1 cellular context compared by ENCODE assay signal in the genomic region with DNA sequence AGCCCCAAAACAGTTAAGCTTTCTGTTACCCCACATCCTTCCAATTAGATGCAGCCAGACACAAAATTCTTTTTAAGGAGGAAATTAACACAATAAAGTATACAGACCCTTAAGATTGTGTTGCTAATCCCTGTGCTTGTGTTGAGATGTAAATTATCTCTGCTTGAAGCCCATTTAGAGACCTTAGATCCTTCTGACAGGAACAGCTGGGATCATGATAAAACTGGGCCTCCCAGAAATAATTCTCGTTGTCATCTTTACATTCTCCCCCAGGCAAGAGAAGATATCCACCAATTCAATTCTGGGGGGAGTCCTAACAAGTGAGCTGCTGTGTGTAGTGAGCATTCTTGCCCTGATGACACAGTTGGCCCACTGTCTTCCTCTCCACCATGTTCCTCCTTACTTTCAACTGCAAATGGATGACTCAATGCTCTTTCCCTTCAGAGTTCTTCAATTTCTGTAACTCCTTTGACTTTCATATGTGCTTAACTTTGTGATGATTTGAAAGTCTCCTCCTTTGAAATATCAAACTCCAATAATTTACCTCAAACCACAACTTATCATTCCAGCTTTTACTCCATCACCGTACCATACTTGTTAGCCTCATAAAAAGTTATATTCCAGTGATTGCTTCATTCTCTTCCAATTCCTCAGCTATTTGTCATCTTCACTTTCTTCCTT.
TF ChIP-seq lines count a peak whose summit lies in the region.

No MANE protein-coding gene starts in this region.

TF ChIP-seq in H1, 55 proteins besides CTCF, POLR2A, EP300 and RAD21 (continued from another document):
- TF ChIP-seq YY1 (IDR thresholded peaks at IDR 0.05; ENCODE audit: low read depth, low read length) (0 out of 2 replicates have a peak, but pooled peaks have one; percentile 46), HDAC6 (IDR thresholded peaks at IDR 0.05; ENCODE audit: low read depth, low read length) (no peak), ZNF274 (IDR thresholded peaks at IDR 0.05; ENCODE audit: borderline replicate concordance, extremely low read depth, low read length) (no peak), CBX8 (IDR thresholded peaks at IDR 0.05; ENCODE audit: borderline replicate concordance, low read depth, low read length) (no peak), RBBP5 (IDR thresholded peaks at IDR 0.05; ENCODE audit: borderline replicate concordance, low read depth, low read length) (no peak), POLR2AphosphoS5 (IDR thresholded peaks at IDR 0.05; ENCODE audit: low read depth, low read length) (peak; percentile 79), CTBP2 (IDR thresholded peaks at IDR 0.05; ENCODE audit: borderline replicate concordance, insufficient read depth, insufficient read length, low read length) (no peak), GABPA (IDR thresholded peaks at IDR 0.05; ENCODE audit: borderline replicate concordance, insufficient read depth, low read length) (no peak), JUND (IDR thresholded peaks at IDR 0.05; ENCODE audit: low read length) (no peak), TBP (IDR thresholded peaks at IDR 0.05; ENCODE audit: low read depth, low read length) (no peak), TAF7 (optimal IDR thresholded peaks at IDR 0.05; ENCODE audit: borderline replicate concordance, low read depth, low read length) (no peak), KDM4A (IDR thresholded peaks at IDR 0.05; ENCODE audit: low read depth, low read length, severe bottlenecking) (no peak), KDM1A (IDR thresholded peaks at IDR 0.05; ENCODE audit: borderline replicate concordance, low read length) (no peak), SP4 (IDR thresholded peaks at IDR 0.05; ENCODE audit: low read length) (no peak), NRF1 (IDR thresholded peaks at IDR 0.05; ENCODE audit: low read depth, low read length) (no peak), TAF1 (IDR thresholded peaks at IDR 0.05; ENCODE audit: low read depth, low read length) (no peak), RXRA (IDR thresholded peaks at IDR 0.05; ENCODE audit: insufficient read depth, low read depth, low read length) (no peak), SRF (IDR thresholded peaks at IDR 0.05; ENCODE audit: low read depth, low read length) (no peak), CHD2 (IDR thresholded peaks at IDR 0.05; ENCODE audit: low read length) (no peak), ASH2L (IDR thresholded peaks at IDR 0.05; ENCODE audit: low read length) (no peak), CEBPB (IDR thresholded peaks at IDR 0.05; ENCODE audit: low read depth, low read length) (no peak), BACH1 (IDR thresholded peaks at IDR 0.05; ENCODE audit: low read length) (no peak), CBX5 (IDR thresholded peaks at IDR 0.05; ENCODE audit: low read depth, low read length) (no peak), EZH2 (IDR thresholded peaks at IDR 0.05; ENCODE audit: low read depth, low read length, severe bottlenecking) (no peak), PHF8 (conservative IDR thresholded peaks at IDR 0.05; ENCODE audit: low read depth, low read length) (no peak), CHD1 (IDR thresholded peaks at IDR 0.05; ENCODE audit: low read depth, low read length) (no peak), NANOG (IDR thresholded peaks at IDR 0.05; ENCODE audit: insufficient read depth, low read depth, low read length, poor library complexity, severe bottlenecking) (peak; percentile 77), BRCA1 (IDR thresholded peaks at IDR 0.05; ENCODE audit: low read depth, low read length) (no peak), TEAD4 (IDR thresholded peaks at IDR 0.05; ENCODE audit: low read depth, low read length) (peak; percentile 43; the same call in 1 of the 2 replicates), FOSL1 (IDR thresholded peaks at IDR 0.05; ENCODE audit: insufficient read depth, low read depth, low read length) (no peak), SUZ12 (IDR thresholded peaks at IDR 0.05; ENCODE audit: low read length) (no peak), KDM5A (IDR thresholded peaks at IDR 0.05; ENCODE audit: low read length) (no peak)
- TF ChIP-seq, protein P1, sequence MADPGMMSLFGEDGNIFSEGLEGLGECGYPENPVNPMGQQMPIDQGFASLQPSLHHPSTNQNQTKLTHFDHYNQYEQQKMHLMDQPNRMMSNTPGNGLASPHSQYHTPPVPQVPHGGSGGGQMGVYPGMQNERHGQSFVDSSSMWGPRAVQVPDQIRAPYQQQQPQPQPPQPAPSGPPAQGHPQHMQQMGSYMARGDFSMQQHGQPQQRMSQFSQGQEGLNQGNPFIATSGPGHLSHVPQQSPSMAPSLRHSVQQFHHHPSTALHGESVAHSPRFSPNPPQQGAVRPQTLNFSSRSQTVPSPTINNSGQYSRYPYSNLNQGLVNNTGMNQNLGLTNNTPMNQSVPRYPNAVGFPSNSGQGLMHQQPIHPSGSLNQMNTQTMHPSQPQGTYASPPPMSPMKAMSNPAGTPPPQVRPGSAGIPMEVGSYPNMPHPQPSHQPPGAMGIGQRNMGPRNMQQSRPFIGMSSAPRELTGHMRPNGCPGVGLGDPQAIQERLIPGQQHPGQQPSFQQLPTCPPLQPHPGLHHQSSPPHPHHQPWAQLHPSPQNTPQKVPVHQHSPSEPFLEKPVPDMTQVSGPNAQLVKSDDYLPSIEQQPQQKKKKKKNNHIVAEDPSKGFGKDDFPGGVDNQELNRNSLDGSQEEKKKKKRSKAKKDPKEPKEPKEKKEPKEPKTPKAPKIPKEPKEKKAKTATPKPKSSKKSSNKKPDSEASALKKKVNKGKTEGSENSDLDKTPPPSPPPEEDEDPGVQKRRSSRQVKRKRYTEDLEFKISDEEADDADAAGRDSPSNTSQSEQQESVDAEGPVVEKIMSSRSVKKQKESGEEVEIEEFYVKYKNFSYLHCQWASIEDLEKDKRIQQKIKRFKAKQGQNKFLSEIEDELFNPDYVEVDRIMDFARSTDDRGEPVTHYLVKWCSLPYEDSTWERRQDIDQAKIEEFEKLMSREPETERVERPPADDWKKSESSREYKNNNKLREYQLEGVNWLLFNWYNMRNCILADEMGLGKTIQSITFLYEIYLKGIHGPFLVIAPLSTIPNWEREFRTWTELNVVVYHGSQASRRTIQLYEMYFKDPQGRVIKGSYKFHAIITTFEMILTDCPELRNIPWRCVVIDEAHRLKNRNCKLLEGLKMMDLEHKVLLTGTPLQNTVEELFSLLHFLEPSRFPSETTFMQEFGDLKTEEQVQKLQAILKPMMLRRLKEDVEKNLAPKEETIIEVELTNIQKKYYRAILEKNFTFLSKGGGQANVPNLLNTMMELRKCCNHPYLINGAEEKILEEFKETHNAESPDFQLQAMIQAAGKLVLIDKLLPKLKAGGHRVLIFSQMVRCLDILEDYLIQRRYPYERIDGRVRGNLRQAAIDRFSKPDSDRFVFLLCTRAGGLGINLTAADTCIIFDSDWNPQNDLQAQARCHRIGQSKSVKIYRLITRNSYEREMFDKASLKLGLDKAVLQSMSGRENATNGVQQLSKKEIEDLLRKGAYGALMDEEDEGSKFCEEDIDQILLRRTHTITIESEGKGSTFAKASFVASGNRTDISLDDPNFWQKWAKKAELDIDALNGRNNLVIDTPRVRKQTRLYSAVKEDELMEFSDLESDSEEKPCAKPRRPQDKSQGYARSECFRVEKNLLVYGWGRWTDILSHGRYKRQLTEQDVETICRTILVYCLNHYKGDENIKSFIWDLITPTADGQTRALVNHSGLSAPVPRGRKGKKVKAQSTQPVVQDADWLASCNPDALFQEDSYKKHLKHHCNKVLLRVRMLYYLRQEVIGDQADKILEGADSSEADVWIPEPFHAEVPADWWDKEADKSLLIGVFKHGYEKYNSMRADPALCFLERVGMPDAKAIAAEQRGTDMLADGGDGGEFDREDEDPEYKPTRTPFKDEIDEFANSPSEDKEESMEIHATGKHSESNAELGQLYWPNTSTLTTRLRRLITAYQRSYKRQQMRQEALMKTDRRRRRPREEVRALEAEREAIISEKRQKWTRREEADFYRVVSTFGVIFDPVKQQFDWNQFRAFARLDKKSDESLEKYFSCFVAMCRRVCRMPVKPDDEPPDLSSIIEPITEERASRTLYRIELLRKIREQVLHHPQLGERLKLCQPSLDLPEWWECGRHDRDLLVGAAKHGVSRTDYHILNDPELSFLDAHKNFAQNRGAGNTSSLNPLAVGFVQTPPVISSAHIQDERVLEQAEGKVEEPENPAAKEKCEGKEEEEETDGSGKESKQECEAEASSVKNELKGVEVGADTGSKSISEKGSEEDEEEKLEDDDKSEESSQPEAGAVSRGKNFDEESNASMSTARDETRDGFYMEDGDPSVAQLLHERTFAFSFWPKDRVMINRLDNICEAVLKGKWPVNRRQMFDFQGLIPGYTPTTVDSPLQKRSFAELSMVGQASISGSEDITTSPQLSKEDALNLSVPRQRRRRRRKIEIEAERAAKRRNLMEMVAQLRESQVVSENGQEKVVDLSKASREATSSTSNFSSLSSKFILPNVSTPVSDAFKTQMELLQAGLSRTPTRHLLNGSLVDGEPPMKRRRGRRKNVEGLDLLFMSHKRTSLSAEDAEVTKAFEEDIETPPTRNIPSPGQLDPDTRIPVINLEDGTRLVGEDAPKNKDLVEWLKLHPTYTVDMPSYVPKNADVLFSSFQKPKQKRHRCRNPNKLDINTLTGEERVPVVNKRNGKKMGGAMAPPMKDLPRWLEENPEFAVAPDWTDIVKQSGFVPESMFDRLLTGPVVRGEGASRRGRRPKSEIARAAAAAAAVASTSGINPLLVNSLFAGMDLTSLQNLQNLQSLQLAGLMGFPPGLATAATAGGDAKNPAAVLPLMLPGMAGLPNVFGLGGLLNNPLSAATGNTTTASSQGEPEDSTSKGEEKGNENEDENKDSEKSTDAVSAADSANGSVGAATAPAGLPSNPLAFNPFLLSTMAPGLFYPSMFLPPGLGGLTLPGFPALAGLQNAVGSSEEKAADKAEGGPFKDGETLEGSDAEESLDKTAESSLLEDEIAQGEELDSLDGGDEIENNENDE (IDR thresholded peaks at IDR 0.05; ENCODE audit: insufficient replicate concordance, low read length), result no peak
- TF ChIP-seq, protein P2, sequence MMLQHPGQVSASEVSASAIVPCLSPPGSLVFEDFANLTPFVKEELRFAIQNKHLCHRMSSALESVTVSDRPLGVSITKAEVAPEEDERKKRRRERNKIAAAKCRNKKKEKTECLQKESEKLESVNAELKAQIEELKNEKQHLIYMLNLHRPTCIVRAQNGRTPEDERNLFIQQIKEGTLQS (IDR thresholded peaks at IDR 0.05; ENCODE audit: insufficient read depth, low read depth, low read length), result no peak
- TF ChIP-seq, protein P3, sequence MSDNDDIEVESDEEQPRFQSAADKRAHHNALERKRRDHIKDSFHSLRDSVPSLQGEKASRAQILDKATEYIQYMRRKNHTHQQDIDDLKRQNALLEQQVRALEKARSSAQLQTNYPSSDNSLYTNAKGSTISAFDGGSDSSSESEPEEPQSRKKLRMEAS (IDR thresholded peaks at IDR 0.05), result no peak
- TF ChIP-seq, protein P4, sequence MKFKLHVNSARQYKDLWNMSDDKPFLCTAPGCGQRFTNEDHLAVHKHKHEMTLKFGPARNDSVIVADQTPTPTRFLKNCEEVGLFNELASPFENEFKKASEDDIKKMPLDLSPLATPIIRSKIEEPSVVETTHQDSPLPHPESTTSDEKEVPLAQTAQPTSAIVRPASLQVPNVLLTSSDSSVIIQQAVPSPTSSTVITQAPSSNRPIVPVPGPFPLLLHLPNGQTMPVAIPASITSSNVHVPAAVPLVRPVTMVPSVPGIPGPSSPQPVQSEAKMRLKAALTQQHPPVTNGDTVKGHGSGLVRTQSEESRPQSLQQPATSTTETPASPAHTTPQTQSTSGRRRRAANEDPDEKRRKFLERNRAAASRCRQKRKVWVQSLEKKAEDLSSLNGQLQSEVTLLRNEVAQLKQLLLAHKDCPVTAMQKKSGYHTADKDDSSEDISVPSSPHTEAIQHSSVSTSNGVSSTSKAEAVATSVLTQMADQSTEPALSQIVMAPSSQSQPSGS (IDR thresholded peaks at IDR 0.05; ENCODE audit: low read length), result peak; percentile 25; the same call in 1 of the 2 replicates
- TF ChIP-seq, protein P5, sequence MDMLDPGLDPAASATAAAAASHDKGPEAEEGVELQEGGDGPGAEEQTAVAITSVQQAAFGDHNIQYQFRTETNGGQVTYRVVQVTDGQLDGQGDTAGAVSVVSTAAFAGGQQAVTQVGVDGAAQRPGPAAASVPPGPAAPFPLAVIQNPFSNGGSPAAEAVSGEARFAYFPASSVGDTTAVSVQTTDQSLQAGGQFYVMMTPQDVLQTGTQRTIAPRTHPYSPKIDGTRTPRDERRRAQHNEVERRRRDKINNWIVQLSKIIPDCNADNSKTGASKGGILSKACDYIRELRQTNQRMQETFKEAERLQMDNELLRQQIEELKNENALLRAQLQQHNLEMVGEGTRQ (IDR thresholded peaks at IDR 0.05; ENCODE audit: low read length), result no peak
- TF ChIP-seq, protein P6, sequence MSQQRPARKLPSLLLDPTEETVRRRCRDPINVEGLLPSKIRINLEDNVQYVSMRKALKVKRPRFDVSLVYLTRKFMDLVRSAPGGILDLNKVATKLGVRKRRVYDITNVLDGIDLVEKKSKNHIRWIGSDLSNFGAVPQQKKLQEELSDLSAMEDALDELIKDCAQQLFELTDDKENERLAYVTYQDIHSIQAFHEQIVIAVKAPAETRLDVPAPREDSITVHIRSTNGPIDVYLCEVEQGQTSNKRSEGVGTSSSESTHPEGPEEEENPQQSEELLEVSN (IDR thresholded peaks at IDR 0.05), result no peak
